ENCODE assay signal across 2 cellular contexts in the genomic region with DNA sequence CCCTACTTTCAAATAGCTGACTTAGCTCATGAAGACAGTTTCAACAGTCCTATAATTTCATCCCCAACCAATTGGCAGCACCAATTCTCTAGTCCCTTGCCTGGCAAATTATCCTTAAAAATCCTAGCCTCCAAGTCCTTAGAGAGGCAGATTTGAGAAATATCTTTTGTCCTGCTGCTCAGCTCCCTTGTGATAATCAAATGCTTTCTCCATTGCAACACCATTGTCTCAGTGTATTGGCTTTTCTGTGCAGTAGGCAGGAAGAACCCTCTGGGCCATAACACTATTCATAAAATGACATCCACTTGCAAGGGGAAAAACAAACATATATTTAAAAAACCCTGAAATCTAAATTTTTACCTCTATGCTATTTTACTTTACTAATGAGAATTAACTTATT.
TF ChIP-seq lines count a peak whose summit lies in the region.

No MANE protein-coding gene starts in this region.

TF ChIP-seq in HEK293, 187 proteins besides CTCF, POLR2A, EP300 and RAD21 (continued from another document):
- TF ChIP-seq, protein P1, sequence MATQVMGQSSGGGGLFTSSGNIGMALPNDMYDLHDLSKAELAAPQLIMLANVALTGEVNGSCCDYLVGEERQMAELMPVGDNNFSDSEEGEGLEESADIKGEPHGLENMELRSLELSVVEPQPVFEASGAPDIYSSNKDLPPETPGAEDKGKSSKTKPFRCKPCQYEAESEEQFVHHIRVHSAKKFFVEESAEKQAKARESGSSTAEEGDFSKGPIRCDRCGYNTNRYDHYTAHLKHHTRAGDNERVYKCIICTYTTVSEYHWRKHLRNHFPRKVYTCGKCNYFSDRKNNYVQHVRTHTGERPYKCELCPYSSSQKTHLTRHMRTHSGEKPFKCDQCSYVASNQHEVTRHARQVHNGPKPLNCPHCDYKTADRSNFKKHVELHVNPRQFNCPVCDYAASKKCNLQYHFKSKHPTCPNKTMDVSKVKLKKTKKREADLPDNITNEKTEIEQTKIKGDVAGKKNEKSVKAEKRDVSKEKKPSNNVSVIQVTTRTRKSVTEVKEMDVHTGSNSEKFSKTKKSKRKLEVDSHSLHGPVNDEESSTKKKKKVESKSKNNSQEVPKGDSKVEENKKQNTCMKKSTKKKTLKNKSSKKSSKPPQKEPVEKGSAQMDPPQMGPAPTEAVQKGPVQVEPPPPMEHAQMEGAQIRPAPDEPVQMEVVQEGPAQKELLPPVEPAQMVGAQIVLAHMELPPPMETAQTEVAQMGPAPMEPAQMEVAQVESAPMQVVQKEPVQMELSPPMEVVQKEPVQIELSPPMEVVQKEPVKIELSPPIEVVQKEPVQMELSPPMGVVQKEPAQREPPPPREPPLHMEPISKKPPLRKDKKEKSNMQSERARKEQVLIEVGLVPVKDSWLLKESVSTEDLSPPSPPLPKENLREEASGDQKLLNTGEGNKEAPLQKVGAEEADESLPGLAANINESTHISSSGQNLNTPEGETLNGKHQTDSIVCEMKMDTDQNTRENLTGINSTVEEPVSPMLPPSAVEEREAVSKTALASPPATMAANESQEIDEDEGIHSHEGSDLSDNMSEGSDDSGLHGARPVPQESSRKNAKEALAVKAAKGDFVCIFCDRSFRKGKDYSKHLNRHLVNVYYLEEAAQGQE (tag by site-specific recombination; IDR thresholded peaks at IDR 0.05), result no peak

TF ChIP-seq in GM12878, 131 proteins besides CTCF, POLR2A, EP300 and RAD21 (continued from another document):
- TF ChIP-seq, protein P2, sequence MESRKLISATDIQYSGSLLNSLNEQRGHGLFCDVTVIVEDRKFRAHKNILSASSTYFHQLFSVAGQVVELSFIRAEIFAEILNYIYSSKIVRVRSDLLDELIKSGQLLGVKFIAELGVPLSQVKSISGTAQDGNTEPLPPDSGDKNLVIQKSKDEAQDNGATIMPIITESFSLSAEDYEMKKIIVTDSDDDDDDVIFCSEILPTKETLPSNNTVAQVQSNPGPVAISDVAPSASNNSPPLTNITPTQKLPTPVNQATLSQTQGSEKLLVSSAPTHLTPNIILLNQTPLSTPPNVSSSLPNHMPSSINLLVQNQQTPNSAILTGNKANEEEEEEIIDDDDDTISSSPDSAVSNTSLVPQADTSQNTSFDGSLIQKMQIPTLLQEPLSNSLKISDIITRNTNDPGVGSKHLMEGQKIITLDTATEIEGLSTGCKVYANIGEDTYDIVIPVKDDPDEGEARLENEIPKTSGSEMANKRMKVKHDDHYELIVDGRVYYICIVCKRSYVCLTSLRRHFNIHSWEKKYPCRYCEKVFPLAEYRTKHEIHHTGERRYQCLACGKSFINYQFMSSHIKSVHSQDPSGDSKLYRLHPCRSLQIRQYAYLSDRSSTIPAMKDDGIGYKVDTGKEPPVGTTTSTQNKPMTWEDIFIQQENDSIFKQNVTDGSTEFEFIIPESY (IDR thresholded peaks at IDR 0.05), result no peak
- TF ChIP-seq EED (IDR thresholded peaks at IDR 0.05; ENCODE audit: low read depth), result no peak
- TF ChIP-seq CBX5 (IDR thresholded peaks at IDR 0.05; ENCODE audit: low read depth), result 0 out of 2 replicates have a peak, but pooled peaks have one; percentile 80
